Comparison of ENCODE assay signal across 8 cellular contexts in genomic region chrX:10615931-10616780, GRCh38. TPM values are rescaled to one million over a fixed set of nuclear protein-coding genes. Genes with fewer than 3 reads are reported as not detected.
DNase-seq lines count a peak whose midpoint lies in the region; ATAC-seq, FAIRE-seq and TF ChIP-seq lines count a peak whose summit lies in the region.

No MANE protein-coding gene starts in this region.

- no peaks in the 10 kb centered on the region for H3K36me3 Mint-ChIP-seq in activated CD4-positive, alpha-beta memory T cell treated with anti-CD3 and anti-CD28 coated beads, Interleukin-2, amount 10 ng/mL, durations not matched to agents 7 days and 5 days (ENCODE audit: low read depth)

- peak; percentile 75 for TF ChIP-seq CTCF in A549 (IDR thresholded peaks at IDR 0.05)
- peak; percentile 49 for TF ChIP-seq CTCF in GM13976 (IDR thresholded peaks at IDR 0.05; ENCODE audit: borderline replicate concordance, control extremely low read depth, extremely low read depth, insufficient read depth, missing control alignments)
- peak; percentile 66 for TF ChIP-seq CTCF in colonic mucosa (IDR thresholded peaks at IDR 0.05)

- intact Hi-C loops in colonic mucosa (cut with DNase I), result no loop called here

- FAIRE-seq in A549 (lab: Jason Lieb, UNC), result peak; percentile 99

- H3K9me3 ChIP-seq in A549 (no peaks in the 10 kb centered on the region), colonic mucosa (no peaks in the 10 kb centered on the region)
- H3K9me3 ChIP-seq in effector memory CD4-positive, alpha-beta T cell (ENCODE audit: control insufficient read depth, low read length), result no peaks in the 10 kb centered on the region

- H3K27ac ChIP-seq in A549 (peak overlapping the region; percentile 76 to 95), colonic mucosa (no peak overlapping the region)
- H3K27ac ChIP-seq in effector memory CD4-positive, alpha-beta T cell (ENCODE audit: insufficient read depth, low read length, poor library complexity, severe bottlenecking), result no peak overlapping the region

- CTCF ChIA-PET in A549 (lab: Yijun Ruan, JAX), result interaction anchor here (0.7 to 5.9 kb wide), 21 partner anchors 8 to 486 kb away, joined by 3 to 42 read pairs (median 3); no protein-coding TSS in a partner anchor
- CTCF ChIA-PET in activated CD4-positive, alpha-beta memory T cell treated with anti-CD3 and anti-CD28 coated beads, Interleukin-2, amount 10 ng/mL, durations not matched to agents 7 days and 5 days (lab: Charles Lee), result no interaction called here

- ATAC-seq in A549 (peak; percentile 41 to 52; a peak in 3 of 6 replicates), HG03175 (IDR thresholded peaks at IDR 0.05; ENCODE audit: unreplicated experiment) (peak; percentile 74)

- TF ChIP-seq POLR2A in A549 (IDR thresholded peaks at IDR 0.05; ENCODE audit: low read length), result no peak

- no peak for TF ChIP-seq EP300 in A549 (IDR thresholded peaks at IDR 0.05)

- DNase-seq in A549 (ENCODE audit: low read depth in 1 of 2, low spot score in 1 of 2), result peak in 1 of 2 experiments; percentile 73
- peak; percentile 49 for DNase-seq in GM13976 (ENCODE audit: low spot score)
- peak; percentile 60 for DNase-seq in NCI-H82 (lab: John Stamatoyannopoulos, UW)
- peak; percentile 58 for DNase-seq in colonic mucosa
- DNase-seq in lung microvascular endothelial cell (ENCODE audit: low read depth in 2 of 2), result peak; percentile 73 to 83
- no peak for DNase-seq in activated CD4-positive, alpha-beta memory T cell treated with anti-CD3 and anti-CD28 coated beads, Interleukin-2, amount 10 ng/mL, durations not matched to agents 7 days and 5 days
- DNase-seq in effector memory CD4-positive, alpha-beta T cell, result no peak

- peak overlapping the region in 1 of 2 donors; percentile 1 for H3K9ac ChIP-seq in colonic mucosa (ENCODE audit: low read depth in 2 of 2, low read length in 2 of 2)

- H3K36me3 ChIP-seq in colonic mucosa, result no peaks in the 10 kb centered on the region
- no peaks in the 10 kb centered on the region for H3K36me3 ChIP-seq in effector memory CD4-positive, alpha-beta T cell (ENCODE audit: control insufficient read depth, insufficient read depth, low read length)

- H3K4me1 Mint-ChIP-seq in activated CD4-positive, alpha-beta memory T cell treated with anti-CD3 and anti-CD28 coated beads, Interleukin-2, amount 10 ng/mL, durations not matched to agents 7 days and 5 days, result no peaks in the 10 kb centered on the region

- no peaks in the 10 kb centered on the region for H3K9me3 Mint-ChIP-seq in activated CD4-positive, alpha-beta memory T cell treated with anti-CD3 and anti-CD28 coated beads, Interleukin-2, amount 10 ng/mL, durations not matched to agents 7 days and 5 days

- H3K27ac Mint-ChIP-seq in activated CD4-positive, alpha-beta memory T cell treated with anti-CD3 and anti-CD28 coated beads, Interleukin-2, amount 10 ng/mL, durations not matched to agents 7 days and 5 days, result no peak overlapping the region

- 8% methylated on average over 14 of the region's 14 CpGs for WGBS in A549 (ENCODE audit: missing lambda C conversion rate)

- no peak overlapping the region for H3K4me3 Mint-ChIP-seq in activated CD4-positive, alpha-beta memory T cell treated with anti-CD3 and anti-CD28 coated beads, Interleukin-2, amount 10 ng/mL, durations not matched to agents 7 days and 5 days

- H3K27me3 Mint-ChIP-seq in activated CD4-positive, alpha-beta memory T cell treated with anti-CD3 and anti-CD28 coated beads, Interleukin-2, amount 10 ng/mL, durations not matched to agents 7 days and 5 days, result peaks cover 24% of the 10 kb centered on the region

- POLR2A ChIA-PET in A549 (lab: Yijun Ruan, JAX), result no interaction called here
- POLR2A ChIA-PET in activated CD4-positive, alpha-beta memory T cell treated with anti-CD3 and anti-CD28 coated beads, Interleukin-2, amount 10 ng/mL, durations not matched to agents 7 days and 5 days (lab: Charles Lee), result no interaction called here

- peak; percentile 78 for TF ChIP-seq RAD21 in A549 (conservative IDR thresholded peaks at IDR 0.05 in 1 of 2, IDR thresholded peaks at IDR 0.05 in 1 of 2)

- H3K27me3 ChIP-seq in colonic mucosa, result no peaks in the 10 kb centered on the region
- H3K27me3 ChIP-seq in effector memory CD4-positive, alpha-beta T cell (replicated peaks; ENCODE audit: control insufficient read depth, insufficient read depth, low read length, poor library complexity, severe bottlenecking), result no peaks in the 10 kb centered on the region

- H3K4me1 ChIP-seq in A549 (peaks cover 44% of the 10 kb centered on the region), colonic mucosa (no peaks in the 10 kb centered on the region)
- no peaks in the 10 kb centered on the region for H3K4me1 ChIP-seq in effector memory CD4-positive, alpha-beta T cell (ENCODE audit: control insufficient read depth, insufficient read depth, low read length, poor library complexity, severe bottlenecking)

- peak overlapping the region; percentile 96 for H3K4me2 ChIP-seq in A549

- in situ Hi-C loops in GM13976 (cut with MboI; ENCODE audit: low sequenced_read_pairs, unreplicated experiment), result loop anchor here (10.0 kb wide), 1 partner anchor 421 kb away; no protein-coding TSS in a partner anchor

- H3K4me3 ChIP-seq in A549 (peak overlapping the region; percentile 68), colonic mucosa (no peak overlapping the region)
- no peak overlapping the region for H3K4me3 ChIP-seq in effector memory CD4-positive, alpha-beta T cell (ENCODE audit: insufficient read depth, low read depth, low read length, poor library complexity, severe bottlenecking)

TF ChIP-seq in A549, 52 proteins besides CTCF, POLR2A, EP300 and RAD21:
- peak; percentile 64 for TF ChIP-seq SMC3 (IDR thresholded peaks at IDR 0.05)
- TF ChIP-seq JUN (IDR thresholded peaks at IDR 0.05), result peak in 1 of 2 experiments; percentile 43; a peak in 2 of 5 replicates
- no peak for TF ChIP-seq TP53 (CRISPR knock-in tag; IDR thresholded peaks at IDR 0.05)
- TF ChIP-seq BCL3 (IDR thresholded peaks at IDR 0.05), result no peak
- TF ChIP-seq MAX (IDR thresholded peaks at IDR 0.05), result no peak

RNA-seq across cellular contexts. Expression of gene MID1, which starts 4.2 kb away (rescaled TPM):
- polyA plus RNA-seq in A549 (2011; rRNA removed) (106 and 113 TPM in 2 replicates), A549 (2017; fragmentation: RNase III; extraction: RNeasy Plus Mini Kit Qiagen cat#74134 plus additional on column Dnase treatment) (58.3 to 59.8 TPM (median 59.5 TPM) in 3 replicates)
- polyA plus RNA-seq in A549 (2012; cell fraction: cytosol; rRNA removed), result 54.5 and 56.8 TPM in 2 replicates
- polyA plus RNA-seq in A549 (2012; cell fraction: nucleus; rRNA removed), result 106 and 115 TPM in 2 replicates
- 178 and 200 TPM in 2 replicates for polyA minus RNA-seq in A549 (2011; rRNA and poly(A)+ RNA removed)
- total RNA-seq in colonic mucosa (10 to 100 TPM; 38.3 to 44.9 TPM), lung microvascular endothelial cell (23.1 and 36.9 TPM in 2 replicates)
- under 1 TPM in 1 of 2 experiments, not detected in 1; 0.08 TPM for total RNA-seq in activated CD4-positive, alpha-beta memory T cell treated with anti-CD3 and anti-CD28 coated beads, Interleukin-2, amount 10 ng/mL, durations not matched to agents 7 days and 5 days

Comparison
In these comparisons a context has a peak if more than half of its experiments do, and no peak if none do; other contexts are left out.
1. DNase-seq: peak in GM13976 (single experiment), NCI-H82 (single experiment), colonic mucosa (single experiment) and lung microvascular endothelial cell (2 of 2); none in activated CD4-positive, alpha-beta memory T cell treated with anti-CD3 and anti-CD28 coated beads, Interleukin-2, amount 10 ng/mL, durations not matched to agents 7 days and 5 days (single experiment) and effector memory CD4-positive, alpha-beta T cell (0 of 3).
2. H3K27ac ChIP-seq: peak in A549 (2 of 2); none in colonic mucosa (single experiment) and effector memory CD4-positive, alpha-beta T cell (single experiment).
3. RNA of gene MID1, which starts 4.2 kb away (total RNA-seq): 38.3 to 44.9 TPM in colonic mucosa and 23.1 to 36.9 TPM in lung microvascular endothelial cell; 0.08 TPM in activated CD4-positive, alpha-beta memory T cell treated with anti-CD3 and anti-CD28 coated beads, Interleukin-2, amount 10 ng/mL, durations not matched to agents 7 days and 5 days; every median in the first group is over 10 times any median in the second.
4. Peak in every context shown above with its lines, with median percentiles within 50 percentile points of each other: CTCF ChIP-seq.